In the genomic region with DNA sequence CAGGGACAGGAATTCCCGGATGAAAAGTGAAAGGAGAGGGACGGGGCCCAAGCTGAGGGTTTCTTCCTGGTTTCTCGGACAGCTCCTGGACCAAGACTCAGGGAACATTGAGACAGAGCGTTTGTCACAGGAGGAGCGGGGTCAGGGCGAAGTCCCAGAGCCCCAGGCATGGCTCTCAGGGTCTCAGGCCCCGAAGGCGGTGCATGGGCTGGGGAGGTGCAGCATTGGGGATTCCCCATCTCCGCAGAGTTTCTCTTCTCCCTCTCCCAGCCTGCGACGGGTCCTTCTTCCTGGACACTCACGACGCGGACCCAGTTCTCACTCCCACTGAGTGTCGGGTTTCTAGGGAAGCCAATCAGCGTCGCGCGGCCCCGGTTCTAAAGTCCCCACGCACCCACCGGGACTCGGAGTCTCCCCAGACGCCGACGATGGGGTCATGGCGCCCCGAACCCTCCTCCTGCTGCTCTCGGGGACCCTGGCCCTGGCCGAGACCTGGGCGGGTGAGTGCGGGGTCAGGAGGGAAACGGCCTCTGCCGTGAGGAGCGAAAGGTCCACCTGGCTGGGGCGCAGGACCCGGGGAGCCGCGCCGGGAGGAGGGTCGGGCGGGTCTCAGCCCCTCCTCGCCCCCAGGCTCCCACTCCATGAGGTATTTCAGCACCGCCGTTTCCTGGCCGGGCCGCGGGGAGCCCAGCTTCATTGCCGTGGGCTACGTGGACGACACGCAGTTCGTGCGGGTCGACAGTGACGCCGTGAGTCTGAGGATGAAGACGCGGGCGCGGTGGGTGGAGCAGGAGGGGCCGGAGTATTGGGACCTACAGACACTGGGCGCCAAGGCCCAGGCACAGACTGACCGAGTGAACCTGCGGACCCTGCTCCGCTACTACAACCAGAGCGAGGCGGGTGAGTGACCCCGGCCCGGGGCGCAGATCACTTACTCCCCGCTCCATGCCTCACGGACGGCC, we compare ENCODE assay signal across 8 cellular contexts. TPM values are rescaled to one million over a fixed set of nuclear protein-coding genes. Genes with fewer than 3 reads are reported as not detected.
DNase-seq lines count a peak whose midpoint lies in the region; ATAC-seq, FAIRE-seq and TF ChIP-seq lines count a peak whose summit lies in the region.

No MANE protein-coding gene starts in this region.

- no peaks in the 10 kb centered on the region for H3K36me3 ChIP-seq in HepG2 (replicated peaks in 1 of 2; ENCODE audit: control insufficient read depth in 1 of 2, insufficient read depth in 2 of 2, low read length in 2 of 2)

- H3K4me2 ChIP-seq in HepG2 (ENCODE audit: low read depth, low read length): peak overlapping the region; percentile 87

- peaks cover 19 to 20% of the 10 kb centered on the region in 2 donors for H3K36me3 Mint-ChIP-seq in stimulated activated naive B cell treated with anti-CD40 and anti-IgM and Interleukin-4, amounts not matched to agents 10 μg/mL and 1 μg/mL and 100 μg/mL, for 72 hours

- TF ChIP-seq CTCF in cardiac fibroblast (IDR thresholded peaks at IDR 0.05; ENCODE audit: low read depth, low read length) (no peak), HepG2 (CRISPR knock-in tag; IDR thresholded peaks at IDR 0.05) (no peak)

- POLR2A ChIA-PET in HepG2 (lab: Yijun Ruan, JAX): interaction anchor here (0.9 kb wide), 1 partner anchor 29 kb away, joined by 3 read pairs; no protein-coding TSS in a partner anchor

- ATAC-seq in HepG2: peak; percentile 76
- peak; percentile 56 to 59 for ATAC-seq in stimulated activated naive B cell treated with anti-CD40 and anti-IgM and Interleukin-4, amounts not matched to agents 10 μg/mL and 1 μg/mL and 100 μg/mL, for 72 hours (replicated peaks)
- ATAC-seq in HG02678 (IDR thresholded peaks at IDR 0.05; ENCODE audit: unreplicated experiment): no peak
- ATAC-seq in GM21723 (IDR thresholded peaks at IDR 0.05; ENCODE audit: unreplicated experiment): no peak

- CTCF ChIA-PET in HepG2 (lab: Yijun Ruan, JAX; ENCODE audit: low intra/inter-chr PET ratio, low total read pairs): no interaction called here

- WGBS in HepG2 (ENCODE audit: low lambda C conversion rate): 44% methylated on average over 64 of the region's 74 CpGs

- TF ChIP-seq POLR2A in HepG2 (IDR thresholded peaks at IDR 0.05; ENCODE audit: insufficient read depth in 1 of 2, low read depth in 2 of 2, low read length in 2 of 2): no peak

- no peak for FAIRE-seq in HepG2 (lab: Jason Lieb, UNC)

- H3K4me3 ChIP-seq in cardiac fibroblast (replicated peaks in 1 of 2; ENCODE audit: low read depth in 2 of 2, low read length in 2 of 2) (peak overlapping the region; percentile 37 to 45), HepG2 (replicated peaks in 1 of 3; ENCODE audit: insufficient read depth in 1 of 3, low read depth in 2 of 3, low read length in 3 of 3) (peak overlapping the region; percentile 57 to 77 (median 59))

- no peaks in the 10 kb centered on the region for H3K79me2 ChIP-seq in HepG2 (ENCODE audit: insufficient read depth, low read length)

- intact Hi-C loops in HepG2 (cut with micrococcal nuclease; ENCODE audit: unreplicated experiment): loop anchor here (2.0 to 5.0 kb wide), 2 partner anchors 64 to 80 kb away; partner anchors contain the start of gene HLA-A

- peaks cover 15 to 25% of the 10 kb centered on the region in 2 donors for H3K4me1 Mint-ChIP-seq in stimulated activated naive B cell treated with anti-CD40 and anti-IgM and Interleukin-4, amounts not matched to agents 10 μg/mL and 1 μg/mL and 100 μg/mL, for 72 hours

- no peaks in the 10 kb centered on the region; the same call in 1 of the 2 replicates for H4K20me1 ChIP-seq in HepG2 (ENCODE audit: insufficient read depth, low read length)

- peaks cover 26% of the 10 kb centered on the region for H3K4me1 ChIP-seq in HepG2 (ENCODE audit: insufficient read depth, low read length)

- TF ChIP-seq RAD21 in HepG2 (CRISPR knock-in tag; IDR thresholded peaks at IDR 0.05): no peak

- peaks cover 32 to 36% of the 10 kb centered on the region in 2 donors for H3K27me3 Mint-ChIP-seq in stimulated activated naive B cell treated with anti-CD40 and anti-IgM and Interleukin-4, amounts not matched to agents 10 μg/mL and 1 μg/mL and 100 μg/mL, for 72 hours

- DNase-seq in activated effector memory CD4-positive, alpha-beta T cell treated with anti-CD3 and anti-CD28 coated beads, Interleukin-2, amount 50 U/mL, for 16 hours: peak; percentile 64
- DNase-seq in activated effector memory CD4-positive, alpha-beta T cell treated with Interleukin-2 at 50 U/mL for 16 hours: no peak
- DNase-seq in cardiac fibroblast (ENCODE audit: low read depth in 2 of 2) (no peak), HepG2 (ENCODE audit: low spot score) (no peak), G401 (ENCODE audit: low spot score) (no peak)
- no peak for DNase-seq in stimulated activated naive B cell treated with anti-CD40 and anti-IgM and Interleukin-4, amounts not matched to agents 10 μg/mL and 1 μg/mL and 100 μg/mL, for 72 hours

- in situ Hi-C loops in HepG2 (cut with HindIII; ENCODE audit: extremely low pct_ligation_motif_present, low pct_unique_long_range_greater_than_20kb) (loop anchor here (5.0 to 10.0 kb wide), 2 partner anchors 159 to 262 kb away; no protein-coding TSS in a partner anchor), G401 (cut with HindIII; ENCODE audit: low sequenced_read_pairs) (no loop called here)

- no peak for TF ChIP-seq EP300 in HepG2 (IDR thresholded peaks at IDR 0.05; ENCODE audit: low read depth in 2 of 2, low read length in 2 of 2)
- TF ChIP-seq EP300 in HepG2 (CRISPR knock-in tag; IDR thresholded peaks at IDR 0.05; ENCODE audit: borderline replicate concordance): no peak

- no peaks in the 10 kb centered on the region for H3K9me3 ChIP-seq in HepG2 (ENCODE audit: low read length)

- H3K9me3 Mint-ChIP-seq in stimulated activated naive B cell treated with anti-CD40 and anti-IgM and Interleukin-4, amounts not matched to agents 10 μg/mL and 1 μg/mL and 100 μg/mL, for 72 hours: no peaks in the 10 kb centered on the region

- no peak overlapping the region for H3K27ac ChIP-seq in HepG2 (ENCODE audit: extremely low read length, insufficient read depth, low read length)

- peak overlapping the region; percentile 89 for H3K4me3 Mint-ChIP-seq in stimulated activated naive B cell treated with anti-CD40 and anti-IgM and Interleukin-4, amounts not matched to agents 10 μg/mL and 1 μg/mL and 100 μg/mL, for 72 hours

- H3K9ac ChIP-seq in HepG2 (ENCODE audit: insufficient read depth, low read depth, low read length): peak overlapping the region; percentile 46

- no peaks in the 10 kb centered on the region; a peak in 1 of 5 replicates for H3K27me3 ChIP-seq in HepG2 (ENCODE audit: control insufficient read depth in 1 of 2, insufficient read depth in 2 of 2, low read length in 2 of 2)

- H2AFZ ChIP-seq in HepG2 (ENCODE audit: low read length): no peak overlapping the region

- no TSS peak for BruUV-seq in HepG2 (replicated peaks; lab: Mats Ljungman, UMichigan)

- H3K27ac Mint-ChIP-seq in stimulated activated naive B cell treated with anti-CD40 and anti-IgM and Interleukin-4, amounts not matched to agents 10 μg/mL and 1 μg/mL and 100 μg/mL, for 72 hours: peak overlapping the region; percentile 65

TF ChIP-seq in HepG2, 621 proteins besides CTCF, POLR2A, EP300 and RAD21 (continues in another document):
- TF ChIP-seq ZNF652 (CRISPR knock-in tag; IDR thresholded peaks at IDR 0.05; ENCODE audit: borderline replicate concordance, low read depth) (no peak), TAF1 (CRISPR knock-in tag; IDR thresholded peaks at IDR 0.05) (no peak), KLF13 (CRISPR knock-in tag; IDR thresholded peaks at IDR 0.05) (no peak), ZNF75D (CRISPR knock-in tag; IDR thresholded peaks at IDR 0.05; ENCODE audit: borderline replicate concordance) (no peak), ZC3H13 (CRISPR knock-in tag; IDR thresholded peaks at IDR 0.05) (no peak), PAWR (CRISPR knock-in tag; IDR thresholded peaks at IDR 0.05; ENCODE audit: borderline replicate concordance) (0 out of 2 replicates have a peak, but pooled peaks have one; percentile 13), CCDC6 (CRISPR knock-in tag; IDR thresholded peaks at IDR 0.05) (peak; percentile 44; the same call in 1 of the 2 replicates)
- TF ChIP-seq, protein P1, sequence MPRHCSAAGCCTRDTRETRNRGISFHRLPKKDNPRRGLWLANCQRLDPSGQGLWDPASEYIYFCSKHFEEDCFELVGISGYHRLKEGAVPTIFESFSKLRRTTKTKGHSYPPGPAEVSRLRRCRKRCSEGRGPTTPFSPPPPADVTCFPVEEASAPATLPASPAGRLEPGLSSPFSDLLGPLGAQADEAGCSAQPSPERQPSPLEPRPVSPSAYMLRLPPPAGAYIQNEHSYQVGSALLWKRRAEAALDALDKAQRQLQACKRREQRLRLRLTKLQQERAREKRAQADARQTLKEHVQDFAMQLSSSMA (CRISPR knock-in tag; IDR thresholded peaks at IDR 0.05): peak; percentile 40; the same call in 1 of the 2 replicates

RNA-seq across cellular contexts. Expression of gene POLR1H, which starts 54.6 kb away (rescaled TPM):
- total RNA-seq in HepG2 (2016; rRNA removed; fragmentation: Illumina TruSeq; extraction: Trizol): 79.8 and 106 TPM in 2 replicates
- total RNA-seq in HepG2 (2016; cell fraction: cytosol; rRNA removed; fragmentation: Illumina TruSeq; extraction: Trizol; ENCODE audit: low read depth): 68.0 and 77.6 TPM in 2 replicates
- total RNA-seq in HepG2 (2016; cell fraction: insoluble cytoplasmic fraction; rRNA removed; fragmentation: Illumina TruSeq; extraction: Trizol): 78.8 and 117 TPM in 2 replicates
- total RNA-seq in HepG2 (2016; cell fraction: membrane; rRNA removed; fragmentation: Illumina TruSeq; extraction: Trizol): 56.9 and 64.0 TPM in 2 replicates
- 32.8 and 35.1 TPM in 2 replicates for total RNA-seq in HepG2 (2016; cell fraction: nucleus; rRNA removed; fragmentation: Illumina TruSeq; extraction: Trizol)
- 61.4 and 69.7 TPM in 2 replicates for polyA plus RNA-seq in HepG2 (2011; rRNA removed)
- 74.2 and 80.8 TPM in 2 replicates for polyA plus RNA-seq in HepG2 (2011; cell fraction: cytosol; rRNA removed)
- polyA plus RNA-seq in HepG2 (2011; cell fraction: nucleus; rRNA removed): 39.5 and 47.6 TPM in 2 replicates
- polyA plus RNA-seq in HepG2 (2012): 46.9 and 53.4 TPM in 2 replicates
- 30.0 and 31.4 TPM in 2 replicates for polyA plus RNA-seq in HepG2 (2016; cell fraction: cytosol; fragmentation: Illumina TruSeq; extraction: Trizol; ENCODE audit: low read depth)
- 88.1 and 103 TPM in 2 replicates for polyA plus RNA-seq in HepG2 (2016; cell fraction: insoluble cytoplasmic fraction; fragmentation: Illumina TruSeq; extraction: Trizol; ENCODE audit: low read depth)
- polyA plus RNA-seq in HepG2 (2016; cell fraction: membrane; fragmentation: Illumina TruSeq; extraction: Trizol; ENCODE audit: low read depth): 35.2 and 36.1 TPM in 2 replicates
- 48.3 and 49.2 TPM in 2 replicates for polyA plus RNA-seq in HepG2 (2016; cell fraction: nucleus; fragmentation: Illumina TruSeq; extraction: Trizol; ENCODE audit: insufficient read depth, low read depth)
- polyA minus RNA-seq in HepG2 (2011; rRNA and poly(A)+ RNA removed; ENCODE audit: low replicate concordance): 30.7 and 35.6 TPM in 2 replicates
- polyA minus RNA-seq in HepG2 (2011; cell fraction: cytosol; rRNA and poly(A)+ RNA removed): 8.5 and 10.8 TPM in 2 replicates
- 10.4 and 12.1 TPM in 2 replicates for polyA minus RNA-seq in HepG2 (2011; cell fraction: nucleus; rRNA and poly(A)+ RNA removed)
- 48.2 and 50.3 TPM in 2 replicates for total RNA-seq in G401 (2014; rRNA removed; shearing (Covaris generic))

Comparison
In these comparisons a context has a peak if more than half of its experiments do, and no peak if none do; other contexts are left out.
1. ATAC-seq: peak in HepG2 (single experiment) and stimulated activated naive B cell treated with anti-CD40 and anti-IgM and Interleukin-4, amounts not matched to agents 10 μg/mL and 1 μg/mL and 100 μg/mL, for 72 hours (2 of 2); none in HG02678 (single experiment) and GM21723 (single experiment).